27 cellular contexts compared by ENCODE assay signal in genomic region chr1:246800800-246801199, GRCh38.
"Had no signal": no experiment of that assay in that cellular context is flagged by ENCODE, and none has a peak within 500 bp of the region (broad histone marks: within the 10 kb centered on the region; RNA-seq: fewer than 3 reads in every experiment).

No MANE protein-coding gene starts in this region.

- DNase-seq: dermis blood vessel endothelial cell; effector CD4-positive, alpha-beta T cell; gastrocnemius medialis; heart right ventricle; hypothalamus; left lung; mesendoderm; naive thymus-derived CD4-positive, alpha-beta T cell; nephron progenitor cell; psoas muscle; retina; spleen; stimulated activated CD4-positive, alpha-beta T cell treated with anti-CD3 and anti-CD28 coated beads, Interleukin-15, amount 100 ng/mL, for 24 hours; stimulated activated CD4-positive, alpha-beta T cell treated with anti-CD3 and anti-CD28 coated beads, Interleukin-1b, Interleukin-23, amount 100 ng/mL, for 48 hours; stimulated activated CD4-positive, alpha-beta T cell treated with anti-CD3 and anti-CD28 coated beads, Interleukin-4, amount 100 ng/mL, for 24 hours; upper lobe of right lung had no signal

- H3K36me3 Mint-ChIP-seq: naive thymus-derived CD4-positive, alpha-beta T cell; stimulated activated memory B cell treated with anti-CD40 and anti-IgM and Interleukin-4, amounts not matched to agents 10 μg/mL and 1 μg/mL and 100 μg/mL, for 72 hours had no signal

- H3K9me3 Mint-ChIP-seq: endodermal cell; stimulated activated naive CD8-positive, alpha-beta T cell treated with anti-CD3 and anti-CD28 coated beads, Interleukin-15, Interleukin-2, amounts not matched to agents 100 ng/mL and 50 ng/mL, for 24 hours had no signal

- H3K27ac Mint-ChIP-seq: endodermal cell; naive thymus-derived CD4-positive, alpha-beta T cell; nephron progenitor cell; stimulated activated memory B cell treated with anti-CD40 and anti-IgM and Interleukin-4, amounts not matched to agents 10 μg/mL and 1 μg/mL and 100 μg/mL, for 72 hours; stimulated activated naive CD8-positive, alpha-beta T cell treated with anti-CD3 and anti-CD28 coated beads, Interleukin-15, Interleukin-2, amounts not matched to agents 100 ng/mL and 50 ng/mL, for 24 hours had no signal

- H3K79me2 ChIP-seq: parathyroid adenoma had no signal

- H3K4me3 ChIP-seq: gastrocnemius medialis, heart right ventricle, left lung, lung, psoas muscle, spleen, tibial artery, upper lobe of right lung, vagina had no signal

- H2AFZ ChIP-seq: parathyroid adenoma had no signal

- H3K4me1 ChIP-seq: left lung, parathyroid adenoma, spleen, tibial artery, upper lobe of right lung, vagina had no signal

- H3K9ac ChIP-seq: parathyroid adenoma had no signal

- H3K36me3 ChIP-seq: gastrocnemius medialis, heart right ventricle, left lung, spleen, tibial artery, upper lobe of right lung, vagina had no signal

- ATAC-seq: gastrocnemius medialis; heart right ventricle; left lung; naive thymus-derived CD4-positive, alpha-beta T cell; psoas muscle; sciatic nerve; stimulated activated memory B cell treated with anti-CD40 and anti-IgM and Interleukin-4, amounts not matched to agents 10 μg/mL and 1 μg/mL and 100 μg/mL, for 72 hours; upper lobe of right lung had no signal

- H3K4me3 Mint-ChIP-seq: endodermal cell; naive thymus-derived CD4-positive, alpha-beta T cell; nephron progenitor cell; stimulated activated memory B cell treated with anti-CD40 and anti-IgM and Interleukin-4, amounts not matched to agents 10 μg/mL and 1 μg/mL and 100 μg/mL, for 72 hours; stimulated activated naive CD8-positive, alpha-beta T cell treated with anti-CD3 and anti-CD28 coated beads, Interleukin-15, Interleukin-2, amounts not matched to agents 100 ng/mL and 50 ng/mL, for 24 hours had no signal

- H3K9me3 ChIP-seq: gastrocnemius medialis, left lung, psoas muscle, upper lobe of right lung, vagina had no signal

- H3K4me1 Mint-ChIP-seq: naive thymus-derived CD4-positive, alpha-beta T cell; stimulated activated memory B cell treated with anti-CD40 and anti-IgM and Interleukin-4, amounts not matched to agents 10 μg/mL and 1 μg/mL and 100 μg/mL, for 72 hours had no signal

- H3K27me3 ChIP-seq: gastrocnemius medialis, left lung, vagina had no signal

- H3K27me3 Mint-ChIP-seq: stimulated activated memory B cell treated with anti-CD40 and anti-IgM and Interleukin-4, amounts not matched to agents 10 μg/mL and 1 μg/mL and 100 μg/mL, for 72 hours; stimulated activated naive CD8-positive, alpha-beta T cell treated with anti-CD3 and anti-CD28 coated beads, Interleukin-15, Interleukin-2, amounts not matched to agents 100 ng/mL and 50 ng/mL, for 24 hours had no signal

- FAIRE-seq: colon, endothelial cell of umbilical vein, islet of Langerhans had no signal

- H3K27ac ChIP-seq: gastrocnemius medialis, heart right ventricle, left lung, parathyroid adenoma, psoas muscle, spleen, tibial artery, upper lobe of right lung, vagina had no signal
